8 cellular contexts compared by ENCODE assay signal in the genomic region with DNA sequence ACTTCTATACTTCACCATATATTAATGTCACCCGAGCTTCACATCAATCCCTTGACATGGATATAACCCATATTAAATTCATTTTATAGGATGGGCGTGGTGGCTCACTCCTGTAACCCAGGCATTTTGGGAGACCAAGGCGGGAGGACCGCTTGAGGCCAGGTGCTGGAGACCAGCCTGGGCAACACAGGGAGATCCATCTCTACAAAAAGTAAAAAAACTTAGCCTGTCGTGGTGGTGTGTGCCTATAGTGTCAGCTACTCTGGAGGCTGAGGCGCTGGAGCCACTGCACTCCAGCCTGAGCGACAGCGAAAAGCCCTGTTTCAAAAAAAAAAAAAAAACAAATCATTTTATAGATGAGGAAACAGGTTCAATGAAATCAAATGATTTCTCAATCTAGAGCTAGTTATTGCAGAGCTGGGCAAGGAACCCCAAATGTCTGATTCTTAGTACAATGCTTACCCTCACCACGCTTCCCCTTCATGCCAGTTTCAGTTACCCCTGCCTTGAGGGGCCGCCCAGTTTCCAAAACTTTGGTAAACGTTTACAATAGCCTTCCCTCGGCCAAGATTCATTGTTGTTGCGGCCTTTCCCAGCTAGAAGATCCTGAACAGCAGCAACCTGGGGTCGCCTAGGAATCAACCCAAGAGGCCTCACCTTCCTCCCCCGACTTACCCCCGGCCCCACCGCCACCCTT. TPM values are rescaled to one million over a fixed set of nuclear protein-coding genes. Genes with fewer than 3 reads are reported as not detected.
DNase-seq lines count a peak whose midpoint lies in the region; ATAC-seq, FAIRE-seq and TF ChIP-seq lines count a peak whose summit lies in the region.

No MANE protein-coding gene starts in this region.

- H3K4me3 ChIP-seq in RWPE2 (ENCODE audit: severe bottlenecking), result peak overlapping the region; percentile 62
- H3K4me3 ChIP-seq in esophagus squamous epithelium, result peak overlapping the region; percentile 69 to 97 (median 89)
- peak overlapping the region; percentile 88 for H3K4me3 ChIP-seq in psoas muscle

- FAIRE-seq in GM12891 (lab: Jason Lieb, UNC) (no peak), urothelium cell line (lab: Jason Lieb, UNC) (no peak)

- TF ChIP-seq POLR2A in GM12891 (IDR thresholded peaks at IDR 0.05; ENCODE audit: low read depth, low read length), result no peak
- no peak for TF ChIP-seq POLR2A in esophagus squamous epithelium (IDR thresholded peaks at IDR 0.05)

- TF ChIP-seq CTCF in RWPE2 (IDR thresholded peaks at IDR 0.05; ENCODE audit: poor library complexity, severe bottlenecking) (no peak), esophagus squamous epithelium (IDR thresholded peaks at IDR 0.05) (no peak), psoas muscle (IDR thresholded peaks at IDR 0.05) (no peak)

- WGBS in esophagus squamous epithelium, 2 donors, result 45 to 48% methylated on average over 10 to 13 of the region's 17 CpGs
- 36 to 37% (median 36%) methylated on average over 17 of the region's 17 CpGs for WGBS in psoas muscle, 3 donors

- DNase-seq in GM12891 (ENCODE audit: insufficient read length, low spot score) (no peak), RWPE2 (ENCODE audit: low spot score) (no peak), esophagus squamous epithelium (lab: John Stamatoyannopoulos, UW) (no peak), psoas muscle (no peak), KG1 (lab: John Stamatoyannopoulos, UW) (no peak), NCI-H2029 (lab: John Stamatoyannopoulos, UW) (no peak), urothelium cell line (ENCODE audit: low spot score) (no peak), SHP77 treated with DMSO at 0.1 percent for 48 hours (lab: John Stamatoyannopoulos, UW) (no peak)

- ATAC-seq in RWPE2 (ENCODE audit: low read depth) (no peak; the same call in 2 of the 3 replicates), psoas muscle (peak in 1 of 4 donors; percentile 49)

- intact Hi-C loops in esophagus squamous epithelium (cut with DNase I) (no loop called here), psoas muscle (cut with DNase I) (loop anchor here in 1 of 2 donors (2.0 kb wide), 1 partner anchor 25 kb away; no protein-coding TSS in a partner anchor)

- H3K27ac ChIP-seq in RWPE2 (ENCODE audit: poor library complexity, severe bottlenecking), result peak overlapping the region; percentile 67
- H3K27ac ChIP-seq in esophagus squamous epithelium, result peak overlapping the region; percentile 93 to 98 (median 96)
- H3K27ac ChIP-seq in psoas muscle, result peak overlapping the region; percentile 93

- H3K36me3 ChIP-seq in RWPE2 (ENCODE audit: low read depth) (peaks cover 49% of the 10 kb centered on the region), esophagus squamous epithelium (peaks cover 13 to 45% (median 21%) of the 10 kb centered on the region in 3 donors), psoas muscle (ENCODE audit: insufficient read depth in 1 of 2, low read depth in 1 of 2) (peaks cover 5 to 45% of the 10 kb centered on the region in 2 donors)

- H3K27me3 ChIP-seq in RWPE2 (ENCODE audit: insufficient read depth, poor library complexity, severe bottlenecking), result no peaks in the 10 kb centered on the region
- H3K27me3 ChIP-seq in esophagus squamous epithelium, result no peaks in the 10 kb centered on the region
- no peaks in the 10 kb centered on the region for H3K27me3 ChIP-seq in psoas muscle (ENCODE audit: insufficient read depth in 3 of 3, low read length in 2 of 3)

- H3K9me3 ChIP-seq in RWPE2 (ENCODE audit: severe bottlenecking) (no peaks in the 10 kb centered on the region), esophagus squamous epithelium (no peaks in the 10 kb centered on the region), psoas muscle (no peaks in the 10 kb centered on the region)

- H3K4me1 ChIP-seq in RWPE2 (ENCODE audit: insufficient read depth, poor library complexity, severe bottlenecking) (peaks cover 9% of the 10 kb centered on the region), esophagus squamous epithelium (peaks cover 9 to 29% (median 10%) of the 10 kb centered on the region in 3 donors), psoas muscle (peaks cover 29% of the 10 kb centered on the region)

TF ChIP-seq in GM12891, 5 proteins besides CTCF, POLR2A, EP300 and RAD21:
- 0 out of 2 replicates have a peak, but pooled peaks have one; percentile 4 for TF ChIP-seq SPI1 (IDR thresholded peaks at IDR 0.05; ENCODE audit: low read depth, low read length)
- TF ChIP-seq TAF1 (IDR thresholded peaks at IDR 0.05; ENCODE audit: low read depth, low read length), result no peak

RNA-seq across cellular contexts. Expression of gene PSMB5, which starts 0.8 kb away (rescaled TPM):
- 104 TPM for polyA plus RNA-seq in GM12891 (2012; ENCODE audit: low read depth, missing spikeins)
- 100 to 1,000 TPM; 140 to 185 (median 153) TPM for total RNA-seq in esophagus squamous epithelium
- total RNA-seq in psoas muscle, result 100 to 1,000 TPM; 156 to 307 (median 250) TPM
- 100 to 1,000 TPM; 304 to 619 (median 496) TPM for polyA plus RNA-seq in psoas muscle

RNA-seq across cellular contexts. Expression of gene PSMB11, which starts 8.1 kb away (rescaled TPM):
- not detected for polyA plus RNA-seq in GM12891 (2012; ENCODE audit: low read depth, missing spikeins)
- total RNA-seq in esophagus squamous epithelium, result not detected
- total RNA-seq in psoas muscle, result not detected
- under 1 TPM in 2 of 3 donors, not detected in 1; 0.03 to 0.51 TPM for polyA plus RNA-seq in psoas muscle

RNA-seq across cellular contexts. Expression of gene CDH24, which starts 23.4 kb away (rescaled TPM):
- 1.1 TPM for polyA plus RNA-seq in GM12891 (2012; ENCODE audit: low read depth, missing spikeins)
- total RNA-seq in esophagus squamous epithelium, result 1 to 10 TPM; 3.4 to 6.7 (median 4.8) TPM
- total RNA-seq in psoas muscle, result under 1 TPM; 0.30 to 0.77 (median 0.32) TPM
- under 1 TPM; 0.31 to 0.51 (median 0.35) TPM for polyA plus RNA-seq in psoas muscle

RNA-seq across cellular contexts. Expression of gene C14orf93, which starts 24.0 kb away (rescaled TPM):
- 6.0 TPM for polyA plus RNA-seq in GM12891 (2012; ENCODE audit: low read depth, missing spikeins)
- total RNA-seq in esophagus squamous epithelium, result 10 to 100 TPM in 2 of 4 donors, 1 to 10 TPM in 2; 3.4 to 12.7 (median 8.8) TPM
- 1 to 10 TPM; 2.1 to 5.1 (median 4.2) TPM for total RNA-seq in psoas muscle
- 1 to 10 TPM; 1.7 to 4.1 (median 3.4) TPM for polyA plus RNA-seq in psoas muscle

RNA-seq across cellular contexts. Expression of gene AJUBA, which starts 51.6 kb away (rescaled TPM):
- polyA plus RNA-seq in GM12891 (2012; ENCODE audit: low read depth, missing spikeins), result 0.58 TPM
- total RNA-seq in esophagus squamous epithelium, result 10 to 100 TPM; 31.3 to 44.3 (median 34.5) TPM
- 1 to 10 TPM in 3 of 4 donors, under 1 TPM in 1; 0.95 to 1.5 (median 1.2) TPM for total RNA-seq in psoas muscle
- under 1 TPM; 0.65 to 0.77 (median 0.66) TPM for polyA plus RNA-seq in psoas muscle
